Comparison of ENCODE assay signal across 19 cellular contexts in the genomic region with DNA sequence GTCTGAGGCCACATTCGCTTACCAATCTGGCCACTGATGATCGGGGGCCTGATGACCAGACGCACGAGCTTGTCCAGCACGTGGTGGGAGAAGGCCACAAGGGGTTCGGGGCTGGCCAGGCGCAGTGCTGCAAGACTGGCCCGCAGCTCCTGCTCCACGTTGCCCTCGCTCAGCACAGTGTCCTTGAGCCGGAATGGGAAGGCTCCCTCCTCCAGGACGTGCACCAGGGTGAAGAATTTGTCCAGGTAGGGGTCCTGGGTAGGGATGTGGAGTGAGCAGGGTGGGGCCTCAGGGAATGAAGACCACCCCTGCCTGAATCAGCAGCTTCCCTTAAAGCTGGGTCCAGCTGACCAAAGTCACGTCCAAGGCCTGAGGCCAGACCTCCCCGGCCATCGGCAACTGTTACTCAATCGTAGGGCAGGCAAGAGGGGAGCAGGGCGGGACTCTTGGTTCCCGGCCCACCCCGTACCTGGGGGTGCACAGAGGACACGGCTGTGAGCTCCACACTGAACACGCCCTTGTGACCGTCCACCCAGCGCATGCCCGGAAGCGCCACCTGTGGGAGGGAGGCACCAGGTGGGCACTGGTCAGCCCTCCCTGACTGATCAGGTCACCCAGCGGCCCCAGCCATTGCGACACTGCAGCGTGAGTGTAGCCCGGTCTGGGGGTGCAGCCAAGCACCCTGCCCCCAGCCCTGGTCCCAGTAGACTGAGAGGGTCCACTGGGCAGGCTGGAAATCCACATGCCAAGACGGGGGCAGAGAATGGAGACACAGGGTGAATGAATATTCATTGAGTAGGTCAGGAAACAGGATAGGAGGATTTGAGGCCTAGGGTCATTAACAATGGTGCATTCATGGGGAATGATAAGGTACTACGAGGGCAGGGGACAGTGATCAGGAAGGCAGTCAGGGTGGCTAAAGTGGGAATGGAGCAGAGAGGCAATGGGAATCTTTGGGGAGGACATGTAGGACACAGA. TPM values are rescaled to one million over a fixed set of nuclear protein-coding genes. Genes with fewer than 3 reads are reported as not detected.
"Had no signal": no experiment of that assay in that cellular context is flagged by ENCODE, and none has a peak within 500 bp of the region (broad histone marks: within the 10 kb centered on the region; RNA-seq: fewer than 3 reads in every experiment).

No MANE protein-coding gene starts in this region.

- H3K4me1 ChIP-seq: pancreas, thyroid gland, uterus had no signal

- H3K4me1 Mint-ChIP-seq: stimulated activated memory B cell treated with anti-CD40 and anti-IgM and Interleukin-4, amounts not matched to agents 10 μg/mL and 1 μg/mL and 100 μg/mL, for 72 hours had no signal

- H3K27me3 Mint-ChIP-seq: stimulated activated memory B cell treated with anti-CD40 and anti-IgM and Interleukin-4, amounts not matched to agents 10 μg/mL and 1 μg/mL and 100 μg/mL, for 72 hours had no signal

- H3K27ac ChIP-seq: cardiac muscle cell, dorsolateral prefrontal cortex, hepatocyte, pancreas, thyroid gland, uterus had no signal

- H3K9me3 ChIP-seq: pancreas, thyroid gland had no signal

- H3K36me3 Mint-ChIP-seq: activated naive CD4-positive, alpha-beta T cell treated with anti-CD3 and anti-CD28 coated beads, Interleukin-2, amount 50 U/mL, for 72 hours had no signal

- DNase-seq: activated CD4-positive, alpha-beta T cell treated with anti-CD3 and anti-CD28 coated beads for 1 hour; activated CD4-positive, alpha-beta T cell treated with anti-CD3 and anti-CD28 coated beads, Interleukin-2, amount 50 U/mL, for 4 hours; activated effector memory CD4-positive, alpha-beta T cell treated with anti-CD3 and anti-CD28 coated beads, Interleukin-2, amount 50 U/mL, for 16 hours; activated T-cell treated with anti-CD3 and anti-CD28 coated beads, Interleukin-2, amount 50 U/mL, for 24 hours; dorsolateral prefrontal cortex; stimulated activated CD4-positive, alpha-beta T cell treated with anti-CD3 and anti-CD28 coated beads, Interleukin-2, amount 100 ng/mL, for 48 hours; thyroid gland; uterus had no signal

- H3K9me3 Mint-ChIP-seq: activated naive CD4-positive, alpha-beta T cell treated with anti-CD3 and anti-CD28 coated beads, Interleukin-2, amount 50 U/mL, for 72 hours had no signal

- H3K4me3 Mint-ChIP-seq: activated T-cell treated with anti-CD3 and anti-CD28 coated beads, Interleukin-2, amount 50 U/mL, for 24 hours; stimulated activated memory B cell treated with anti-CD40 and anti-IgM and Interleukin-4, amounts not matched to agents 10 μg/mL and 1 μg/mL and 100 μg/mL, for 72 hours had no signal

- H3K27ac Mint-ChIP-seq: activated naive CD4-positive, alpha-beta T cell treated with anti-CD3 and anti-CD28 coated beads, Interleukin-2, amount 50 U/mL, for 72 hours; activated T-cell treated with anti-CD3 and anti-CD28 coated beads, Interleukin-2, amount 50 U/mL, for 24 hours; stimulated activated memory B cell treated with anti-CD40 and anti-IgM and Interleukin-4, amounts not matched to agents 10 μg/mL and 1 μg/mL and 100 μg/mL, for 72 hours had no signal

- ATAC-seq: activated naive CD4-positive, alpha-beta T cell treated with anti-CD3 and anti-CD28 coated beads, Interleukin-2, amount 50 U/mL, for 72 hours; esophagus mucosa; pancreas; stimulated activated memory B cell treated with anti-CD40 and anti-IgM and Interleukin-4, amounts not matched to agents 10 μg/mL and 1 μg/mL and 100 μg/mL, for 72 hours had no signal

- H3K4me3 ChIP-seq: cardiac muscle cell, dorsolateral prefrontal cortex, hepatocyte, pancreas, thyroid gland, uterus had no signal

- H3K4me2 ChIP-seq: hepatocyte had no signal

- H3K36me3 ChIP-seq: cardiac muscle cell, uterus had no signal

- H2AFZ ChIP-seq: hepatocyte had no signal

- H3K27me3 ChIP-seq: cardiac muscle cell, dorsolateral prefrontal cortex, hepatocyte, pancreas, thyroid gland, uterus had no signal

RNA-seq across cellular contexts. Expression of a gene that starts 2.8 kb away (rescaled TPM):
- total RNA-seq: activated naive CD4-positive, alpha-beta T cell treated with anti-CD3 and anti-CD28 coated beads, Interleukin-2, amount 50 U/mL, for 72 hours; cardiac muscle cell; esophagus mucosa; lower leg skin; T-helper 1 cell treated with Interleukin-12 subunit alpha and Interleukin-12 subunit beta and Interleukin-4 antibody, amounts not matched to agents 30 ng/mL and 1 ng/mL, for 36 hours had no signal
- polyA plus RNA-seq: neural cell had no signal

RNA-seq across cellular contexts. Expression of a gene that starts 25.7 kb away (rescaled TPM):
- polyA plus RNA-seq: neural cell had no signal

RNA-seq across cellular contexts. Expression of a gene that starts 59.3 kb away (rescaled TPM):
- total RNA-seq: activated naive CD4-positive, alpha-beta T cell treated with anti-CD3 and anti-CD28 coated beads, Interleukin-2, amount 50 U/mL, for 72 hours; cardiac muscle cell; esophagus mucosa; hepatocyte; lower leg skin; pancreas; skeletal muscle tissue; T-helper 1 cell treated with Interleukin-12 subunit alpha and Interleukin-12 subunit beta and Interleukin-4 antibody, amounts not matched to agents 30 ng/mL and 1 ng/mL, for 36 hours; uterus had no signal
- polyA plus RNA-seq: cardiac muscle cell, hepatocyte, keratinocyte, neural cell, pancreas had no signal
